1 cellular context compared by ENCODE assay signal in the genomic region with DNA sequence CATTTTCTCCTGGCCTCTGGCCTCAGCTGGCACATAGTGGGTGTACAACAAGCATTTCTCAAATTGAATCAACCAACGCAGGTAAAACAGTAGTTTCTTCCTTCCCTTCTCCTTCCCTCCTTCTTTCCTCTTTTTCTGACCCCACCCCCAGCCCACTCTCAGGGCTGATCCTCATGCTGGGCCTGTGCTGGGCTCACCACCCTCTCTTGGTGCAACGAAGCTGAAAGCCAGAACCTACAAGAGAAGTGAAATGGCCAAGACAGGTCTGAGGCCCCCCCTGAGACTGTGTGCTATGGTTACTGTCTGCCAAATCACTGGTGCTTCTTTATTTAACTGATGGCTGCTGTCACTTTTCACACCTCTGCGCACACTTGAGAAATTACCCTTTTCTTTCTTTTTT.
TF ChIP-seq lines count a peak whose summit lies in the region.

No MANE protein-coding gene starts in this region.

TF ChIP-seq in WTC11, 78 proteins besides CTCF, POLR2A, EP300 and RAD21:
- no peak; the same call in 1 of the 2 replicates for TF ChIP-seq MXD4 (CRISPR knock-in tag; IDR thresholded peaks at IDR 0.05; ENCODE audit: borderline replicate concordance)
- TF ChIP-seq, protein P1, sequence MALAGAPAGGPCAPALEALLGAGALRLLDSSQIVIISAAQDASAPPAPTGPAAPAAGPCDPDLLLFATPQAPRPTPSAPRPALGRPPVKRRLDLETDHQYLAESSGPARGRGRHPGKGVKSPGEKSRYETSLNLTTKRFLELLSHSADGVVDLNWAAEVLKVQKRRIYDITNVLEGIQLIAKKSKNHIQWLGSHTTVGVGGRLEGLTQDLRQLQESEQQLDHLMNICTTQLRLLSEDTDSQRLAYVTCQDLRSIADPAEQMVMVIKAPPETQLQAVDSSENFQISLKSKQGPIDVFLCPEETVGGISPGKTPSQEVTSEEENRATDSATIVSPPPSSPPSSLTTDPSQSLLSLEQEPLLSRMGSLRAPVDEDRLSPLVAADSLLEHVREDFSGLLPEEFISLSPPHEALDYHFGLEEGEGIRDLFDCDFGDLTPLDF (CRISPR knock-in tag; IDR thresholded peaks at IDR 0.05) = no peak
- no peak for TF ChIP-seq ZNF138 (CRISPR knock-in tag; conservative IDR thresholded peaks at IDR 0.05)
- TF ChIP-seq, protein P2, sequence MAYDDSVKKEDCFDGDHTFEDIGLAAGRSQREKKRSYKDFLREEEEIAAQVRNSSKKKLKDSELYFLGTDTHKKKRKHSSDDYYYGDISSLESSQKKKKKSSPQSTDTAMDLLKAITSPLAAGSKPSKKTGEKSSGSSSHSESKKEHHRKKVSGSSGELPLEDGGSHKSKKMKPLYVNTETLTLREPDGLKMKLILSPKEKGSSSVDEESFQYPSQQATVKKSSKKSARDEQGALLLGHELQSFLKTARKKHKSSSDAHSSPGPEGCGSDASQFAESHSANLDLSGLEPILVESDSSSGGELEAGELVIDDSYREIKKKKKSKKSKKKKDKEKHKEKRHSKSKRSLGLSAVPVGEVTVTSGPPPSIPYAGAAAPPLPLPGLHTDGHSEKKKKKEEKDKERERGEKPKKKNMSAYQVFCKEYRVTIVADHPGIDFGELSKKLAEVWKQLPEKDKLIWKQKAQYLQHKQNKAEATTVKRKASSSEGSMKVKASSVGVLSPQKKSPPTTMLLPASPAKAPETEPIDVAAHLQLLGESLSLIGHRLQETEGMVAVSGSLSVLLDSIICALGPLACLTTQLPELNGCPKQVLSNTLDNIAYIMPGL (CRISPR knock-in tag; IDR thresholded peaks at IDR 0.05) = no peak
- no peak for TF ChIP-seq ZNF317 (CRISPR knock-in tag; IDR thresholded peaks at IDR 0.05; ENCODE audit: borderline replicate concordance, low read depth)
- no peak for TF ChIP-seq GTF2I (CRISPR knock-in tag; conservative IDR thresholded peaks at IDR 0.05)
- TF ChIP-seq, protein P3, sequence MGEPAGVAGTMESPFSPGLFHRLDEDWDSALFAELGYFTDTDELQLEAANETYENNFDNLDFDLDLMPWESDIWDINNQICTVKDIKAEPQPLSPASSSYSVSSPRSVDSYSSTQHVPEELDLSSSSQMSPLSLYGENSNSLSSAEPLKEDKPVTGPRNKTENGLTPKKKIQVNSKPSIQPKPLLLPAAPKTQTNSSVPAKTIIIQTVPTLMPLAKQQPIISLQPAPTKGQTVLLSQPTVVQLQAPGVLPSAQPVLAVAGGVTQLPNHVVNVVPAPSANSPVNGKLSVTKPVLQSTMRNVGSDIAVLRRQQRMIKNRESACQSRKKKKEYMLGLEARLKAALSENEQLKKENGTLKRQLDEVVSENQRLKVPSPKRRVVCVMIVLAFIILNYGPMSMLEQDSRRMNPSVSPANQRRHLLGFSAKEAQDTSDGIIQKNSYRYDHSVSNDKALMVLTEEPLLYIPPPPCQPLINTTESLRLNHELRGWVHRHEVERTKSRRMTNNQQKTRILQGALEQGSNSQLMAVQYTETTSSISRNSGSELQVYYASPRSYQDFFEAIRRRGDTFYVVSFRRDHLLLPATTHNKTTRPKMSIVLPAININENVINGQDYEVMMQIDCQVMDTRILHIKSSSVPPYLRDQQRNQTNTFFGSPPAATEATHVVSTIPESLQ (CRISPR knock-in tag; IDR thresholded peaks at IDR 0.05) = no peak
- no peak for TF ChIP-seq ZNF416 (CRISPR knock-in tag; IDR thresholded peaks at IDR 0.05)
- no peak for TF ChIP-seq PRRX2 (CRISPR knock-in tag; IDR thresholded peaks at IDR 0.05)
- no peak for TF ChIP-seq CREM (CRISPR knock-in tag; IDR thresholded peaks at IDR 0.05)
